In the genomic region with DNA sequence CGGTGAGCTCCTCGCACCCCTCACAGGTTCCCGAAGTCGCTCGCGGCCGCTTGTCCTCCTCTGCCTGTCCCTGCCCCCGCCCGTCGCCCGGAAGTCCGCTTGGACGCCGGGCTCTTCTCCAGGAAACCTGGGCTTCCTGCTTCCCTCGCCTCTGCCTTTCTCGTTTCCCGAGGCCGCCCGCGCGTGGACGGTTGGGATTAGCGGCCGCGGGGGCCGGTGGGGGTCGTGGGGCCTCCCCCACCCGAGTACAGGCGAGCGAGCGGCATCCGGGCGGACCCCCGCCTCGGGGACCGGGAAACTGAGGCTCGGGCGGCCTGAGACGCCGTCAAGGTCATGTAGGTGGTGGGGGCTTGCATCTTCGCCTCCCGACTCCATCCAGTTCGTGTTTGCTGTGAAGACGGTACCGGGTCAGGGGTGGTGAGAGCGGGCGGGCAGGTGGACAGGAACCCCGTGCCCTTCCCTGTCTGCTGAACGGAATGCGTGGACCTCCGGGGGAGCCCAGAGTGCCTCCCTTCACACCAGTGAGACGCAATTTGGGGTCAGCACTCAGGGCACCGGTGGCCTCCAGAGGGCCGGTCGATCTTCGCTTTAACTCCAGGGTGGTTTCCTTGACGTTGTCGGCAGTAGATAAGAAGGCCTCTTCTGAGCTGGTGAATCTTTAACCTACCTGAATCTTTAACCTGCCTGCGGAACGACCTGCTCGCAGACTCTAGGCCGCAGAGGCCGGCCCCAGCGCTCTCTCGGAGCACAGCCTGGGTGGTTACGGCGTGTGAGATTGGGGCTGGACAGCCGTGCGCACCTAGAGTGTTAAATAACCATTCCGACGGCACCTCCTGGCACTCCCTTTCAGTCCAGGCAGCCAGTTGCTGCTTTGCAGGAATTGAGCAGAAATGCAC, we compare ENCODE assay signal across 1 cellular context.
A peak's percentile ranks its signal among the peaks of the same experiment; 100 is the strongest.
TF ChIP-seq lines count a peak whose summit lies in the region.

No MANE protein-coding gene starts in this region.

TF ChIP-seq in K562, 482 proteins besides CTCF, POLR2A, EP300 and RAD21 (continued from another document and continues in another):
- TF ChIP-seq, protein P1, sequence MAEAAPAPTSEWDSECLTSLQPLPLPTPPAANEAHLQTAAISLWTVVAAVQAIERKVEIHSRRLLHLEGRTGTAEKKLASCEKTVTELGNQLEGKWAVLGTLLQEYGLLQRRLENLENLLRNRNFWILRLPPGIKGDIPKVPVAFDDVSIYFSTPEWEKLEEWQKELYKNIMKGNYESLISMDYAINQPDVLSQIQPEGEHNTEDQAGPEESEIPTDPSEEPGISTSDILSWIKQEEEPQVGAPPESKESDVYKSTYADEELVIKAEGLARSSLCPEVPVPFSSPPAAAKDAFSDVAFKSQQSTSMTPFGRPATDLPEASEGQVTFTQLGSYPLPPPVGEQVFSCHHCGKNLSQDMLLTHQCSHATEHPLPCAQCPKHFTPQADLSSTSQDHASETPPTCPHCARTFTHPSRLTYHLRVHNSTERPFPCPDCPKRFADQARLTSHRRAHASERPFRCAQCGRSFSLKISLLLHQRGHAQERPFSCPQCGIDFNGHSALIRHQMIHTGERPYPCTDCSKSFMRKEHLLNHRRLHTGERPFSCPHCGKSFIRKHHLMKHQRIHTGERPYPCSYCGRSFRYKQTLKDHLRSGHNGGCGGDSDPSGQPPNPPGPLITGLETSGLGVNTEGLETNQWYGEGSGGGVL (CRISPR knock-in tag; IDR thresholded peaks at IDR 0.05), result no peak
- TF ChIP-seq ARID1B (IDR thresholded peaks at IDR 0.05) (no peak), NELFE (IDR thresholded peaks at IDR 0.05; ENCODE audit: insufficient read depth, insufficient read length) (no peak), PYGO2 (tag; IDR thresholded peaks at IDR 0.05) (no peak), ZNF263 (CRISPR knock-in tag; IDR thresholded peaks at IDR 0.05; ENCODE audit: borderline replicate concordance) (peak; percentile 12; the same call in 1 of the 2 replicates), MTA2 (IDR thresholded peaks at IDR 0.05; ENCODE audit: low read depth) (no peak), SPI1 (IDR thresholded peaks at IDR 0.05; ENCODE audit: borderline replicate concordance, low read depth, low read length) (no peak), RNF2 (IDR thresholded peaks at IDR 0.05) (no peak), SIN3A (IDR thresholded peaks at IDR 0.05; ENCODE audit: borderline replicate concordance in 2 of 2, control insufficient read depth in 1 of 2, low read depth in 2 of 2, low read length in 2 of 2) (peak; percentile 43 to 63; a peak in 3 of 4 replicates), CHD2 (IDR thresholded peaks at IDR 0.05; ENCODE audit: low read depth, low read length) (no peak; the same call in 1 of the 2 replicates), BHLHE40 (IDR thresholded peaks at IDR 0.05; ENCODE audit: low read length) (no peak), ZNF212 (CRISPR knock-in tag; IDR thresholded peaks at IDR 0.05) (0 out of 2 replicates have a peak, but pooled peaks have one; percentile 69), SMARCB1 (IDR thresholded peaks at IDR 0.05; ENCODE audit: insufficient read length, low read depth) (no peak), ETV6 (IDR thresholded peaks at IDR 0.05; ENCODE audit: borderline replicate concordance in 1 of 2, low read depth in 2 of 2, low read length in 1 of 2) (no peak; a peak in 1 of 4 replicates), ETV6 (CRISPR knock-in tag; IDR thresholded peaks at IDR 0.05; ENCODE audit: borderline replicate concordance) (peak; percentile 79; the same call in 1 of the 2 replicates), SMC3 (conservative IDR thresholded peaks at IDR 0.05; ENCODE audit: insufficient read depth, low read depth, low read length) (no peak), KLF10 (CRISPR knock-in tag; IDR thresholded peaks at IDR 0.05) (no peak), TBP (optimal IDR thresholded peaks at IDR 0.05; ENCODE audit: low read depth, low read length) (no peak), SIRT6 (IDR thresholded peaks at IDR 0.05; ENCODE audit: low read depth, low read length) (no peak), NR3C1 (CRISPR knock-in tag; IDR thresholded peaks at IDR 0.05) (no peak), ZNF3 (CRISPR knock-in tag; IDR thresholded peaks at IDR 0.05) (no peak), CCAR2 (IDR thresholded peaks at IDR 0.05; ENCODE audit: low read depth, low read length) (no peak), SUPT5H (IDR thresholded peaks at IDR 0.05) (no peak), MEF2D (tag; conservative IDR thresholded peaks at IDR 0.05; ENCODE audit: low read depth) (no peak), RBM17 (IDR thresholded peaks at IDR 0.05; ENCODE audit: borderline replicate concordance, low read depth, low read length) (no peak), ZNF445 (CRISPR knock-in tag; IDR thresholded peaks at IDR 0.05; ENCODE audit: low read depth) (no peak), NR4A1 (CRISPR knock-in tag; IDR thresholded peaks at IDR 0.05) (no peak; the same call in 1 of the 2 replicates), NR4A1 (tag; IDR thresholded peaks at IDR 0.05) (no peak), STAG1 (CRISPR knock-in tag; IDR thresholded peaks at IDR 0.05; ENCODE audit: borderline replicate concordance) (no peak; the same call in none of the 2 replicates), TEAD4 (IDR thresholded peaks at IDR 0.05; ENCODE audit: low read length) (no peak), TEAD4 (CRISPR knock-in tag; IDR thresholded peaks at IDR 0.05; ENCODE audit: borderline replicate concordance) (no peak), FOXA3 (CRISPR knock-in tag; conservative IDR thresholded peaks at IDR 0.05 in 1 of 2, IDR thresholded peaks at IDR 0.05 in 1 of 2) (no peak), FUS (optimal IDR thresholded peaks at IDR 0.05; ENCODE audit: low read depth, low read length) (no peak), ZKSCAN3 (CRISPR knock-in tag; IDR thresholded peaks at IDR 0.05) (no peak), KLF6 (CRISPR knock-in tag; IDR thresholded peaks at IDR 0.05; ENCODE audit: borderline replicate concordance) (no peak), POLR3G (IDR thresholded peaks at IDR 0.05; ENCODE audit: extremely low read depth, insufficient read length, insufficient replicate concordance) (no peak), MIER1 (IDR thresholded peaks at IDR 0.05; ENCODE audit: low read depth) (no peak), ZNF239 (CRISPR knock-in tag; IDR thresholded peaks at IDR 0.05) (no peak), KLF16 (IDR thresholded peaks at IDR 0.05) (no peak), ZNF165 (CRISPR knock-in tag; IDR thresholded peaks at IDR 0.05; ENCODE audit: borderline replicate concordance) (no peak), ZNF764 (CRISPR knock-in tag; IDR thresholded peaks at IDR 0.05; ENCODE audit: low read depth) (no peak), STAT5B (CRISPR knock-in tag; IDR thresholded peaks at IDR 0.05) (no peak), RBBP5 (IDR thresholded peaks at IDR 0.05; ENCODE audit: borderline replicate concordance, insufficient read depth, low read length, poor library complexity, severe bottlenecking) (no peak), MCM5 (IDR thresholded peaks at IDR 0.05; ENCODE audit: low read depth) (no peak), ZKSCAN8 (CRISPR knock-in tag; IDR thresholded peaks at IDR 0.05) (no peak), KDM4B (IDR thresholded peaks at IDR 0.05; ENCODE audit: borderline replicate concordance in 2 of 2, low read depth in 1 of 2) (no peak; a peak in 1 of 4 replicates), ZNF644 (tag; IDR thresholded peaks at IDR 0.05; ENCODE audit: low read depth) (no peak), ARHGAP35 (IDR thresholded peaks at IDR 0.05; ENCODE audit: partially characterized antibody) (no peak)
- TF ChIP-seq, protein P2, sequence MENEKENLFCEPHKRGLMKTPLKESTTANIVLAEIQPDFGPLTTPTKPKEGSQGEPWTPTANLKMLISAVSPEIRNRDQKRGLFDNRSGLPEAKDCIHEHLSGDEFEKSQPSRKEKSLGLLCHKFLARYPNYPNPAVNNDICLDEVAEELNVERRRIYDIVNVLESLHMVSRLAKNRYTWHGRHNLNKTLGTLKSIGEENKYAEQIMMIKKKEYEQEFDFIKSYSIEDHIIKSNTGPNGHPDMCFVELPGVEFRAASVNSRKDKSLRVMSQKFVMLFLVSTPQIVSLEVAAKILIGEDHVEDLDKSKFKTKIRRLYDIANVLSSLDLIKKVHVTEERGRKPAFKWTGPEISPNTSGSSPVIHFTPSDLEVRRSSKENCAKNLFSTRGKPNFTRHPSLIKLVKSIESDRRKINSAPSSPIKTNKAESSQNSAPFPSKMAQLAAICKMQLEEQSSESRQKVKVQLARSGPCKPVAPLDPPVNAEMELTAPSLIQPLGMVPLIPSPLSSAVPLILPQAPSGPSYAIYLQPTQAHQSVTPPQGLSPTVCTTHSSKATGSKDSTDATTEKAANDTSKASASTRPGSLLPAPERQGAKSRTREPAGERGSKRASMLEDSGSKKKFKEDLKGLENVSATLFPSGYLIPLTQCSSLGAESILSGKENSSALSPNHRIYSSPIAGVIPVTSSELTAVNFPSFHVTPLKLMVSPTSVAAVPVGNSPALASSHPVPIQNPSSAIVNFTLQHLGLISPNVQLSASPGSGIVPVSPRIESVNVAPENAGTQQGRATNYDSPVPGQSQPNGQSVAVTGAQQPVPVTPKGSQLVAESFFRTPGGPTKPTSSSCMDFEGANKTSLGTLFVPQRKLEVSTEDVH (IDR thresholded peaks at IDR 0.05; ENCODE audit: low read depth, partially characterized antibody), result no peak
- TF ChIP-seq, protein P3, sequence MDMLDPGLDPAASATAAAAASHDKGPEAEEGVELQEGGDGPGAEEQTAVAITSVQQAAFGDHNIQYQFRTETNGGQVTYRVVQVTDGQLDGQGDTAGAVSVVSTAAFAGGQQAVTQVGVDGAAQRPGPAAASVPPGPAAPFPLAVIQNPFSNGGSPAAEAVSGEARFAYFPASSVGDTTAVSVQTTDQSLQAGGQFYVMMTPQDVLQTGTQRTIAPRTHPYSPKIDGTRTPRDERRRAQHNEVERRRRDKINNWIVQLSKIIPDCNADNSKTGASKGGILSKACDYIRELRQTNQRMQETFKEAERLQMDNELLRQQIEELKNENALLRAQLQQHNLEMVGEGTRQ (CRISPR knock-in tag; IDR thresholded peaks at IDR 0.05), result 0 out of 2 replicates have a peak, but pooled peaks have one; percentile 1
- TF ChIP-seq, protein P4, sequence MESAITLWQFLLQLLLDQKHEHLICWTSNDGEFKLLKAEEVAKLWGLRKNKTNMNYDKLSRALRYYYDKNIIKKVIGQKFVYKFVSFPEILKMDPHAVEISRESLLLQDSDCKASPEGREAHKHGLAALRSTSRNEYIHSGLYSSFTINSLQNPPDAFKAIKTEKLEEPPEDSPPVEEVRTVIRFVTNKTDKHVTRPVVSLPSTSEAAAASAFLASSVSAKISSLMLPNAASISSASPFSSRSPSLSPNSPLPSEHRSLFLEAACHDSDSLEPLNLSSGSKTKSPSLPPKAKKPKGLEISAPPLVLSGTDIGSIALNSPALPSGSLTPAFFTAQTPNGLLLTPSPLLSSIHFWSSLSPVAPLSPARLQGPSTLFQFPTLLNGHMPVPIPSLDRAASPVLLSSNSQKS (CRISPR knock-in tag; IDR thresholded peaks at IDR 0.05), result no peak
- TF ChIP-seq, protein P5, sequence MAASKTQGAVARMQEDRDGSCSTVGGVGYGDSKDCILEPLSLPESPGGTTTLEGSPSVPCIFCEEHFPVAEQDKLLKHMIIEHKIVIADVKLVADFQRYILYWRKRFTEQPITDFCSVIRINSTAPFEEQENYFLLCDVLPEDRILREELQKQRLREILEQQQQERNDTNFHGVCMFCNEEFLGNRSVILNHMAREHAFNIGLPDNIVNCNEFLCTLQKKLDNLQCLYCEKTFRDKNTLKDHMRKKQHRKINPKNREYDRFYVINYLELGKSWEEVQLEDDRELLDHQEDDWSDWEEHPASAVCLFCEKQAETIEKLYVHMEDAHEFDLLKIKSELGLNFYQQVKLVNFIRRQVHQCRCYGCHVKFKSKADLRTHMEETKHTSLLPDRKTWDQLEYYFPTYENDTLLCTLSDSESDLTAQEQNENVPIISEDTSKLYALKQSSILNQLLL (CRISPR knock-in tag; IDR thresholded peaks at IDR 0.05; ENCODE audit: borderline replicate concordance), result no peak
- TF ChIP-seq, protein P6, sequence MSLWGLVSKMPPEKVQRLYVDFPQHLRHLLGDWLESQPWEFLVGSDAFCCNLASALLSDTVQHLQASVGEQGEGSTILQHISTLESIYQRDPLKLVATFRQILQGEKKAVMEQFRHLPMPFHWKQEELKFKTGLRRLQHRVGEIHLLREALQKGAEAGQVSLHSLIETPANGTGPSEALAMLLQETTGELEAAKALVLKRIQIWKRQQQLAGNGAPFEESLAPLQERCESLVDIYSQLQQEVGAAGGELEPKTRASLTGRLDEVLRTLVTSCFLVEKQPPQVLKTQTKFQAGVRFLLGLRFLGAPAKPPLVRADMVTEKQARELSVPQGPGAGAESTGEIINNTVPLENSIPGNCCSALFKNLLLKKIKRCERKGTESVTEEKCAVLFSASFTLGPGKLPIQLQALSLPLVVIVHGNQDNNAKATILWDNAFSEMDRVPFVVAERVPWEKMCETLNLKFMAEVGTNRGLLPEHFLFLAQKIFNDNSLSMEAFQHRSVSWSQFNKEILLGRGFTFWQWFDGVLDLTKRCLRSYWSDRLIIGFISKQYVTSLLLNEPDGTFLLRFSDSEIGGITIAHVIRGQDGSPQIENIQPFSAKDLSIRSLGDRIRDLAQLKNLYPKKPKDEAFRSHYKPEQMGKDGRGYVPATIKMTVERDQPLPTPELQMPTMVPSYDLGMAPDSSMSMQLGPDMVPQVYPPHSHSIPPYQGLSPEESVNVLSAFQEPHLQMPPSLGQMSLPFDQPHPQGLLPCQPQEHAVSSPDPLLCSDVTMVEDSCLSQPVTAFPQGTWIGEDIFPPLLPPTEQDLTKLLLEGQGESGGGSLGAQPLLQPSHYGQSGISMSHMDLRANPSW (CRISPR knock-in tag; IDR thresholded peaks at IDR 0.05), result no peak
- TF ChIP-seq, protein P7, sequence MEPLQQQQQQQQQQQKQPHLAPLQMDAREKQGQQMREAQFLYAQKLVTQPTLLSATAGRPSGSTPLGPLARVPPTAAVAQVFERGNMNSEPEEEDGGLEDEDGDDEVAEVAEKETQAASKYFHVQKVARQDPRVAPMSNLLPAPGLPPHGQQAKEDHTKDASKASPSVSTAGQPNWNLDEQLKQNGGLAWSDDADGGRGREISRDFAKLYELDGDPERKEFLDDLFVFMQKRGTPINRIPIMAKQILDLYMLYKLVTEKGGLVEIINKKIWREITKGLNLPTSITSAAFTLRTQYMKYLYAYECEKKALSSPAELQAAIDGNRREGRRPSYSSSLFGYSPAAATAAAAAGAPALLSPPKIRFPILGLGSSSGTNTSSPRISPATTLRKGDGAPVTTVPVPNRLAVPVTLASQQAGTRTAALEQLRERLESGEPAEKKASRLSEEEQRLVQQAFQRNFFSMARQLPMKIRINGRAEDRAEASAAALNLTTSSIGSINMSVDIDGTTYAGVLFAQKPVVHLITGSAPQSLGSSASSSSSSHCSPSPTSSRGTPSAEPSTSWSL (CRISPR knock-in tag; IDR thresholded peaks at IDR 0.05; ENCODE audit: borderline replicate concordance), result no peak
- TF ChIP-seq, protein P8, sequence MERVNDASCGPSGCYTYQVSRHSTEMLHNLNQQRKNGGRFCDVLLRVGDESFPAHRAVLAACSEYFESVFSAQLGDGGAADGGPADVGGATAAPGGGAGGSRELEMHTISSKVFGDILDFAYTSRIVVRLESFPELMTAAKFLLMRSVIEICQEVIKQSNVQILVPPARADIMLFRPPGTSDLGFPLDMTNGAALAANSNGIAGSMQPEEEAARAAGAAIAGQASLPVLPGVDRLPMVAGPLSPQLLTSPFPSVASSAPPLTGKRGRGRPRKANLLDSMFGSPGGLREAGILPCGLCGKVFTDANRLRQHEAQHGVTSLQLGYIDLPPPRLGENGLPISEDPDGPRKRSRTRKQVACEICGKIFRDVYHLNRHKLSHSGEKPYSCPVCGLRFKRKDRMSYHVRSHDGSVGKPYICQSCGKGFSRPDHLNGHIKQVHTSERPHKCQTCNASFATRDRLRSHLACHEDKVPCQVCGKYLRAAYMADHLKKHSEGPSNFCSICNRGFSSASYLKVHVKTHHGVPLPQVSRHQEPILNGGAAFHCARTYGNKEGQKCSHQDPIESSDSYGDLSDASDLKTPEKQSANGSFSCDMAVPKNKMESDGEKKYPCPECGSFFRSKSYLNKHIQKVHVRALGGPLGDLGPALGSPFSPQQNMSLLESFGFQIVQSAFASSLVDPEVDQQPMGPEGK (CRISPR knock-in tag; IDR thresholded peaks at IDR 0.05; ENCODE audit: borderline replicate concordance), result no peak
